ENCODE assay signal across 20 cellular contexts in genomic region chr11:103863497-103863896, GRCh38.
DNase-seq lines count a peak whose midpoint lies in the region; ATAC-seq and TF ChIP-seq lines count a peak whose summit lies in the region.
"Had no signal": no experiment of that assay in that cellular context is flagged by ENCODE, and none has a peak within 500 bp of the region (broad histone marks: within the 10 kb centered on the region; RNA-seq: fewer than 3 reads in every experiment).

No MANE protein-coding gene starts in this region.

- no peaks in the 10 kb centered on the region for H3F3A ChIP-seq in PC-9 (ENCODE audit: insufficient read depth, low read depth)

- H3K4me3 Mint-ChIP-seq in MCF 10A (ENCODE audit: unreplicated experiment): no peak overlapping the region
- H3K4me3 Mint-ChIP-seq: activated B cell treated with CpG ODN at 0.5 μM for 24 hours; activated CD8-positive, alpha-beta T cell treated with anti-CD3 and anti-CD28 coated beads, Interleukin-2, amount 10 ng/mL, durations not matched to agents 7 days and 5 days; activated T-helper 1 cell treated with anti-CD3 and anti-CD28 coated beads, Interleukin-12 subunit alpha, Interleukin-12 subunit beta, Interleukin-2, Interleukin-4 antibody, amounts not matched to agents 30 ng/mL and 10 ng/mL and 1 ng/mL, durations not matched to agents 14 hours and 24 hours and 36 hours; CD4-positive, alpha-beta memory T cell; immature natural killer cell; nephron; stimulated activated naive CD8-positive, alpha-beta T cell treated with anti-CD3 and anti-CD28 coated beads, Interleukin-15, Interleukin-2, amounts not matched to agents 100 ng/mL and 50 ng/mL, for 24 hours had no signal

- H3K27me3 Mint-ChIP-seq in MCF 10A (ENCODE audit: insufficient read depth, unreplicated experiment): no peaks in the 10 kb centered on the region
- H3K27me3 Mint-ChIP-seq: CD4-positive, alpha-beta memory T cell; stimulated activated naive CD8-positive, alpha-beta T cell treated with anti-CD3 and anti-CD28 coated beads, Interleukin-15, Interleukin-2, amounts not matched to agents 100 ng/mL and 50 ng/mL, for 24 hours had no signal

- BruUV-seq in MCF 10A (replicated peaks; lab: Mats Ljungman, UMichigan) (no TSS peak), PC-9 (replicated peaks; lab: Mats Ljungman, UMichigan) (no TSS peak)

- H3K36me3 Mint-ChIP-seq in MCF 10A (ENCODE audit: insufficient read depth, unreplicated experiment): no peaks in the 10 kb centered on the region
- H3K36me3 Mint-ChIP-seq: CD4-positive, alpha-beta memory T cell had no signal

- H3K4me3 ChIP-seq in breast epithelium (no peak overlapping the region), PC-9 (no peak overlapping the region), skeletal muscle cell (ENCODE audit: low read depth, low read length) (no peak overlapping the region)
- H3K4me3 ChIP-seq: lung had no signal

- H3K9me3 ChIP-seq in breast epithelium (no peaks in the 10 kb centered on the region), PC-9 (ENCODE audit: insufficient read depth, low read depth) (no peaks in the 10 kb centered on the region)

- H3K4me1 ChIP-seq in breast epithelium: no peaks in the 10 kb centered on the region
- no peaks in the 10 kb centered on the region for H3K4me1 ChIP-seq in PC-9 (replicated peaks; ENCODE audit: insufficient read depth)

- H3K27me3 ChIP-seq in breast epithelium: no peaks in the 10 kb centered on the region
- H3K27me3 ChIP-seq in PC-9 (ENCODE audit: insufficient read depth, low read depth): no peaks in the 10 kb centered on the region

- H3K27ac ChIP-seq in breast epithelium (no peak overlapping the region), PC-9 (no peak overlapping the region), epithelial cell of prostate (peak overlapping the region; percentile 46)

- peak; percentile 31 for DNase-seq in MCF 10A (ENCODE audit: unreplicated experiment)
- no peak for DNase-seq in breast epithelium (ENCODE audit: low spot score in 2 of 2)
- no peak for DNase-seq in PC-9
- no peak for DNase-seq in epithelial cell of prostate (ENCODE audit: low read depth, low spot score)
- peak; percentile 62 for DNase-seq in skeletal muscle cell (ENCODE audit: low read depth)
- DNase-seq in stimulated activated CD4-positive, alpha-beta T cell treated with anti-CD3 and anti-CD28 coated beads, Interleukin-1b, Interleukin-23, amount 100 ng/mL, for 48 hours: no peak
- DNase-seq: activated B cell treated with CpG ODN at 0.5 μM for 24 hours; activated CD8-positive, alpha-beta T cell treated with anti-CD3 and anti-CD28 coated beads, Interleukin-2, amount 10 ng/mL, durations not matched to agents 7 days and 5 days; CD4-positive, alpha-beta memory T cell; cerebellar nuclear complex; immature natural killer cell; NCI-H774; stimulated activated CD4-positive, alpha-beta T cell treated with anti-CD3 and anti-CD28 coated beads, Interleukin-15, amount 100 ng/mL, for 24 hours had no signal

- H3K9me2 ChIP-seq in PC-9 (ENCODE audit: insufficient read depth): no peaks in the 10 kb centered on the region

- H2AFZ ChIP-seq in PC-9: peak overlapping the region; percentile 67

- TF ChIP-seq CTCF in MCF 10A (IDR thresholded peaks at IDR 0.05; ENCODE audit: unreplicated experiment) (no peak), breast epithelium (IDR thresholded peaks at IDR 0.05) (no peak), PC-9 (conservative IDR thresholded peaks at IDR 0.05) (no peak)

- TF ChIP-seq POLR2A in breast epithelium (IDR thresholded peaks at IDR 0.05): no peak

- intact Hi-C loops in MCF 10A (cut with micrococcal nuclease) (no loop called here), breast epithelium (cut with DNase I; ENCODE audit: low total_unique reads) (no loop called here), PC-9 (cut with micrococcal nuclease; ENCODE audit: unreplicated experiment) (no loop called here)

- H3K4me1 Mint-ChIP-seq in MCF 10A (ENCODE audit: insufficient read depth, unreplicated experiment): peaks cover 8% of the 10 kb centered on the region
- H3K4me1 Mint-ChIP-seq: CD4-positive, alpha-beta memory T cell; nephron had no signal

- peaks cover 8% of the 10 kb centered on the region for H3K9me3 Mint-ChIP-seq in MCF 10A (ENCODE audit: unreplicated experiment)
- H3K9me3 Mint-ChIP-seq: activated B cell treated with CpG ODN at 0.5 μM for 24 hours; activated T-helper 1 cell treated with anti-CD3 and anti-CD28 coated beads, Interleukin-12 subunit alpha, Interleukin-12 subunit beta, Interleukin-2, Interleukin-4 antibody, amounts not matched to agents 30 ng/mL and 10 ng/mL and 1 ng/mL, durations not matched to agents 14 hours and 24 hours and 36 hours; nephron; stimulated activated naive CD8-positive, alpha-beta T cell treated with anti-CD3 and anti-CD28 coated beads, Interleukin-15, Interleukin-2, amounts not matched to agents 100 ng/mL and 50 ng/mL, for 24 hours had no signal

- H3K79me2 ChIP-seq in PC-9 (ENCODE audit: low read depth): no peaks in the 10 kb centered on the region

- H3K4me2 ChIP-seq in PC-9: no peak overlapping the region

- CTCF ChIA-PET in MCF 10A (lab: Yijun Ruan, JAX) (no interaction called here), PC-9 (lab: Charles Lee) (no interaction called here)

- H3K27ac Mint-ChIP-seq in MCF 10A (ENCODE audit: low read depth, unreplicated experiment): no peak overlapping the region
- H3K27ac Mint-ChIP-seq: activated B cell treated with CpG ODN at 0.5 μM for 24 hours; activated CD8-positive, alpha-beta T cell treated with anti-CD3 and anti-CD28 coated beads, Interleukin-2, amount 10 ng/mL, durations not matched to agents 7 days and 5 days; activated T-helper 1 cell treated with anti-CD3 and anti-CD28 coated beads, Interleukin-12 subunit alpha, Interleukin-12 subunit beta, Interleukin-2, Interleukin-4 antibody, amounts not matched to agents 30 ng/mL and 10 ng/mL and 1 ng/mL, durations not matched to agents 14 hours and 24 hours and 36 hours; CD4-positive, alpha-beta memory T cell; immature natural killer cell; nephron; stimulated activated naive CD8-positive, alpha-beta T cell treated with anti-CD3 and anti-CD28 coated beads, Interleukin-15, Interleukin-2, amounts not matched to agents 100 ng/mL and 50 ng/mL, for 24 hours had no signal

- ATAC-seq in HG03432 (IDR thresholded peaks at IDR 0.05; ENCODE audit: unreplicated experiment): no peak
- no peak for ATAC-seq in GM18861 (IDR thresholded peaks at IDR 0.05; ENCODE audit: unreplicated experiment)
- ATAC-seq: activated CD8-positive, alpha-beta T cell treated with anti-CD3 and anti-CD28 coated beads, Interleukin-2, amount 10 ng/mL, durations not matched to agents 7 days and 5 days; Panc1 had no signal

- H4K20me1 ChIP-seq in PC-9 (ENCODE audit: insufficient read depth): no peaks in the 10 kb centered on the region

- POLR2A ChIA-PET in MCF 10A (lab: Yijun Ruan, JAX): no interaction called here
- POLR2A ChIA-PET in PC-9 (lab: Charles Lee; ENCODE audit: unreplicated experiment): no interaction called here

- H3K36me3 ChIP-seq in breast epithelium: no peaks in the 10 kb centered on the region
- no peaks in the 10 kb centered on the region for H3K36me3 ChIP-seq in PC-9 (ENCODE audit: low read depth)

Comparison
In these comparisons a context has a peak if more than half of its experiments do, and no peak if none do; other contexts are left out.
1. DNase-seq: peak in MCF 10A (single experiment) and skeletal muscle cell (single experiment); none in breast epithelium (0 of 2), PC-9 (0 of 2), epithelial cell of prostate (single experiment) and stimulated activated CD4-positive, alpha-beta T cell treated with anti-CD3 and anti-CD28 coated beads, Interleukin-1b, Interleukin-23, amount 100 ng/mL, for 48 hours (single experiment).